29 cellular contexts compared by ENCODE assay signal in the genomic region with DNA sequence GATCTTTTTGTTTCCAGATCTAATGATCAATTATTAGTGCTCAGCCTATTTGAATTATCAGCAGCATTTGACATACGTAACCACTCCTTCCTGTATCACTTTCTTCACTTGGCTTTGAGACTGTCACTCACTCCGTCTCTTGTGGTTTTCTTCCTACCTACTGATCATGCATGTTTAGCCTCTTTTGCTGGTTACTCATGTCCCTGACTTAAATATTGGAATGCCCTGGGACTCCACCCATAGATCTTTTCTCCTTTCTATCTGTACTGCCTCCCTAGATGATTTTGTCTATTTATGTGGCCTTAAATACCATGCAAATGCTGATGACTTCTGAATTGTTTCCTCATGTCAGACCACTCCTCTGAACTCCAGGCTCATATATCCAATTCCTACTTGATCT.
"Had no signal": no experiment of that assay in that cellular context is flagged by ENCODE, and none has a peak within 500 bp of the region (broad histone marks: within the 10 kb centered on the region; RNA-seq: fewer than 3 reads in every experiment).

No MANE protein-coding gene starts in this region.

- H3K4me1 ChIP-seq: esophagus squamous epithelium, heart right ventricle, lower lobe of right lung, right lobe of liver, stomach, suprapubic skin, transverse colon had no signal

- H3K27ac ChIP-seq: brain microvascular endothelial cell, esophagus squamous epithelium, heart right ventricle, lower lobe of right lung, right lobe of liver, stomach, suprapubic skin, transverse colon had no signal

- H3K27ac Mint-ChIP-seq: activated CD4-positive, alpha-beta memory T cell treated with anti-CD3 and anti-CD28 coated beads for 36 hours; activated naive CD4-positive, alpha-beta T cell treated with anti-CD3 and anti-CD28 coated beads for 36 hours; activated naive CD8-positive, alpha-beta T cell treated with anti-CD3 and anti-CD28 coated beads, Interleukin-2, amount 10 ng/mL, durations not matched to agents 7 days and 5 days; activated T-cell treated with anti-CD3 and anti-CD28 coated beads, Interleukin-2, amount 50 U/mL, for 72 hours; effector memory CD8-positive, alpha-beta T cell; naive B cell; stimulated activated memory B cell treated with anti-CD40 and anti-IgM and Interleukin-4, amounts not matched to agents 10 μg/mL and 1 μg/mL and 100 μg/mL, for 72 hours; T-helper 1 cell treated with Interleukin-12 subunit alpha and Interleukin-12 subunit beta and Interleukin-4 antibody, amounts not matched to agents 30 μg/mL and 1 μg/mL, for 36 hours had no signal

- H3K4me1 Mint-ChIP-seq: activated naive CD8-positive, alpha-beta T cell treated with anti-CD3 and anti-CD28 coated beads, Interleukin-2, amount 10 ng/mL, durations not matched to agents 7 days and 5 days; naive B cell; neural crest cell; stimulated activated memory B cell treated with anti-CD40 and anti-IgM and Interleukin-4, amounts not matched to agents 10 μg/mL and 1 μg/mL and 100 μg/mL, for 72 hours had no signal

- FAIRE-seq: kidney, small intestine, urothelium cell line had no signal

- H3K4me3 ChIP-seq: esophagus squamous epithelium, heart right ventricle, lower lobe of right lung, right lobe of liver, stomach, suprapubic skin, transverse colon had no signal

- H3K27me3 Mint-ChIP-seq: activated CD4-positive, alpha-beta memory T cell treated with anti-CD3 and anti-CD28 coated beads for 36 hours; activated naive CD8-positive, alpha-beta T cell treated with anti-CD3 and anti-CD28 coated beads, Interleukin-2, amount 10 ng/mL, durations not matched to agents 7 days and 5 days; effector memory CD8-positive, alpha-beta T cell; naive B cell; stimulated activated memory B cell treated with anti-CD40 and anti-IgM and Interleukin-4, amounts not matched to agents 10 μg/mL and 1 μg/mL and 100 μg/mL, for 72 hours had no signal

- H3K27me3 ChIP-seq: brain microvascular endothelial cell, esophagus squamous epithelium, right lobe of liver, stomach, suprapubic skin, transverse colon had no signal

- H3K36me3 Mint-ChIP-seq: activated CD4-positive, alpha-beta memory T cell treated with anti-CD3 and anti-CD28 coated beads for 36 hours; activated naive CD8-positive, alpha-beta T cell treated with anti-CD3 and anti-CD28 coated beads, Interleukin-2, amount 10 ng/mL, durations not matched to agents 7 days and 5 days; naive B cell; stimulated activated memory B cell treated with anti-CD40 and anti-IgM and Interleukin-4, amounts not matched to agents 10 μg/mL and 1 μg/mL and 100 μg/mL, for 72 hours had no signal

- H3K4me3 Mint-ChIP-seq: activated CD4-positive, alpha-beta memory T cell treated with anti-CD3 and anti-CD28 coated beads for 36 hours; activated naive CD4-positive, alpha-beta T cell treated with anti-CD3 and anti-CD28 coated beads for 36 hours; activated naive CD8-positive, alpha-beta T cell treated with anti-CD3 and anti-CD28 coated beads, Interleukin-2, amount 10 ng/mL, durations not matched to agents 7 days and 5 days; activated T-cell treated with anti-CD3 and anti-CD28 coated beads, Interleukin-2, amount 50 U/mL, for 72 hours; effector memory CD8-positive, alpha-beta T cell; naive B cell; neural crest cell; stimulated activated memory B cell treated with anti-CD40 and anti-IgM and Interleukin-4, amounts not matched to agents 10 μg/mL and 1 μg/mL and 100 μg/mL, for 72 hours; T-helper 1 cell treated with Interleukin-12 subunit alpha and Interleukin-12 subunit beta and Interleukin-4 antibody, amounts not matched to agents 30 μg/mL and 1 μg/mL, for 36 hours had no signal

- DNase-seq: activated CD4-positive, alpha-beta memory T cell treated with anti-CD3 and anti-CD28 coated beads for 36 hours; activated CD4-positive, alpha-beta T cell treated with anti-CD3 and anti-CD28 coated beads for 48 hours; activated CD4-positive, CD25-positive, alpha-beta regulatory T cell; activated effector memory CD4-positive, alpha-beta T cell treated with Interleukin-2 at 50 U/mL for 16 hours; activated naive CD4-positive, alpha-beta T cell treated with anti-CD3 and anti-CD28 coated beads for 36 hours; activated naive CD8-positive, alpha-beta T cell treated with anti-CD3 and anti-CD28 coated beads, Interleukin-2, amount 10 ng/mL, durations not matched to agents 7 days and 5 days; activated T-cell treated with anti-CD3 and anti-CD28 coated beads, Interleukin-2, amount 50 U/mL, for 72 hours; anterior cingulate cortex; brain microvascular endothelial cell; central memory CD4-positive, alpha-beta T cell; effector memory CD8-positive, alpha-beta T cell; esophagus squamous epithelium; heart right ventricle; kidney; lower lobe of right lung; naive B cell; occipital lobe; posterior cingulate gyrus; right lobe of liver; small intestine; stimulated activated CD4-positive, alpha-beta T cell treated with anti-CD3 and anti-CD28 coated beads, Interleukin-2, amount 100 ng/mL, for 24 hours; stomach; transverse colon had no signal

- H3K36me3 ChIP-seq: brain microvascular endothelial cell, esophagus squamous epithelium, heart right ventricle, lower lobe of right lung, right lobe of liver, stomach, suprapubic skin, transverse colon had no signal

- ATAC-seq: activated T-cell treated with anti-CD3 and anti-CD28 coated beads, Interleukin-2, amount 50 U/mL, for 72 hours; effector memory CD8-positive, alpha-beta T cell; heart right ventricle; left lobe of liver; lower lobe of right lung; right lobe of liver; stimulated activated memory B cell treated with anti-CD40 and anti-IgM and Interleukin-4, amounts not matched to agents 10 μg/mL and 1 μg/mL and 100 μg/mL, for 72 hours had no signal

- H3K9me3 Mint-ChIP-seq: activated CD4-positive, alpha-beta memory T cell treated with anti-CD3 and anti-CD28 coated beads for 36 hours; activated naive CD4-positive, alpha-beta T cell treated with anti-CD3 and anti-CD28 coated beads for 36 hours; activated naive CD8-positive, alpha-beta T cell treated with anti-CD3 and anti-CD28 coated beads, Interleukin-2, amount 10 ng/mL, durations not matched to agents 7 days and 5 days; effector memory CD8-positive, alpha-beta T cell; T-helper 1 cell treated with Interleukin-12 subunit alpha and Interleukin-12 subunit beta and Interleukin-4 antibody, amounts not matched to agents 30 μg/mL and 1 μg/mL, for 36 hours had no signal

- H3K9me3 ChIP-seq: esophagus squamous epithelium, lower lobe of right lung, right lobe of liver, stomach, suprapubic skin, transverse colon had no signal
